14 cellular contexts compared by ENCODE assay signal in the genomic region with DNA sequence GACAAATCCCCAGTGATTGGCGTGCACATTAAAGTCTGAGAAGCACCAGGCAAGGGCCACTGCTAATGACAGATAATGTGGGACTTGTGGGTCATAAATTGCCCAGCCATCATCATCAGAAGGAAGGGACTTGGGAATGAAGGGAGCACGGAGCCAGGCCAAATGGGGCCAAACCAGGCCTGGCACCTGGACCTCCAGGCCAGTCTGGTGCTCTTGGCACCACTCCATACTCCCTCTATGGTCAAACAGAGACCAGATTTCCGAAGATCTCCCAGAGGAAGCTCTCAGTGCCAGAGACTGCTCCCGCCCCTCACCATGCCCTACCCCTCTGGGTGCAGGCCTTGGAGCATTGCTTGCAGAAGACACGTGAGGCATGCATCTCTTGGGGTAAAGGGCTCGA.
DNase-seq lines count a peak whose midpoint lies in the region; ATAC-seq and TF ChIP-seq lines count a peak whose summit lies in the region.
"Had no signal": no experiment of that assay in that cellular context is flagged by ENCODE, and none has a peak within 500 bp of the region (broad histone marks: within the 10 kb centered on the region; RNA-seq: fewer than 3 reads in every experiment).

No MANE protein-coding gene starts in this region.

- peaks cover 2% of the 10 kb centered on the region for H3K36me3 Mint-ChIP-seq in activated CD8-positive, alpha-beta memory T cell treated with anti-CD3 and anti-CD28 coated beads, Interleukin-2, amount 10 ng/mL, durations not matched to agents 7 days and 5 days
- no peaks in the 10 kb centered on the region for H3K36me3 Mint-ChIP-seq in CD8-positive, alpha-beta T cell
- H3K36me3 Mint-ChIP-seq in activated CD4-positive, alpha-beta memory T cell treated with anti-CD3 and anti-CD28 coated beads for 36 hours = no peaks in the 10 kb centered on the region
- H3K36me3 Mint-ChIP-seq in memory B cell (peaks cover 3% of the 10 kb centered on the region), neural progenitor cell (peaks cover 38% of the 10 kb centered on the region)

- no peak for ATAC-seq in activated CD8-positive, alpha-beta memory T cell treated with anti-CD3 and anti-CD28 coated beads, Interleukin-2, amount 10 ng/mL, durations not matched to agents 7 days and 5 days
- no peak for ATAC-seq in CD8-positive, alpha-beta T cell
- no peak for ATAC-seq in memory B cell (ENCODE audit: low read depth)
- ATAC-seq: left lobe of liver had no signal

- H2AFZ ChIP-seq in neural progenitor cell (replicated peaks) = no peak overlapping the region

- peaks cover 4% of the 10 kb centered on the region for H3K79me2 ChIP-seq in neural progenitor cell (ENCODE audit: low read depth)

- H3K9me3 Mint-ChIP-seq in activated CD8-positive, alpha-beta memory T cell treated with anti-CD3 and anti-CD28 coated beads, Interleukin-2, amount 10 ng/mL, durations not matched to agents 7 days and 5 days (ENCODE audit: low read depth) = no peaks in the 10 kb centered on the region
- H3K9me3 Mint-ChIP-seq in CD8-positive, alpha-beta T cell = no peaks in the 10 kb centered on the region
- H3K9me3 Mint-ChIP-seq in activated CD4-positive, alpha-beta memory T cell treated with anti-CD3 and anti-CD28 coated beads for 36 hours = no peaks in the 10 kb centered on the region
- H3K9me3 Mint-ChIP-seq in memory B cell = no peaks in the 10 kb centered on the region
- H3K9me3 Mint-ChIP-seq in neural progenitor cell = no peaks in the 10 kb centered on the region

- H3K4me1 Mint-ChIP-seq in activated CD8-positive, alpha-beta memory T cell treated with anti-CD3 and anti-CD28 coated beads, Interleukin-2, amount 10 ng/mL, durations not matched to agents 7 days and 5 days = peaks cover 95% of the 10 kb centered on the region
- H3K4me1 Mint-ChIP-seq in CD8-positive, alpha-beta T cell (ENCODE audit: low read depth) = peaks cover 99% of the 10 kb centered on the region
- H3K4me1 Mint-ChIP-seq in activated CD4-positive, alpha-beta memory T cell treated with anti-CD3 and anti-CD28 coated beads for 36 hours (ENCODE audit: low read depth) = peaks cover 95% of the 10 kb centered on the region
- H3K4me1 Mint-ChIP-seq in memory B cell = peaks cover 53% of the 10 kb centered on the region
- H3K4me1 Mint-ChIP-seq in neural progenitor cell = peaks cover 66% of the 10 kb centered on the region

- peak overlapping the region; percentile 11 for H3K4me3 ChIP-seq in CD8-positive, alpha-beta T cell (ENCODE audit: low read depth, low read length)
- H3K4me3 ChIP-seq in neural progenitor cell = no peak overlapping the region
- H3K4me3 ChIP-seq: uterus had no signal

- H3K4me1 ChIP-seq in CD8-positive, alpha-beta T cell (ENCODE audit: insufficient read depth, low read length) = peaks cover 100% of the 10 kb centered on the region
- peaks cover 38% of the 10 kb centered on the region for H3K4me1 ChIP-seq in neural progenitor cell

- peak overlapping the region; percentile 98 for H3K27ac Mint-ChIP-seq in activated CD8-positive, alpha-beta memory T cell treated with anti-CD3 and anti-CD28 coated beads, Interleukin-2, amount 10 ng/mL, durations not matched to agents 7 days and 5 days
- peak overlapping the region; percentile 92 for H3K27ac Mint-ChIP-seq in CD8-positive, alpha-beta T cell
- peak overlapping the region; percentile 95 for H3K27ac Mint-ChIP-seq in activated CD4-positive, alpha-beta memory T cell treated with anti-CD3 and anti-CD28 coated beads for 36 hours
- H3K27ac Mint-ChIP-seq in memory B cell (peak overlapping the region; percentile 28), neural progenitor cell (no peak overlapping the region)

- H4K20me1 ChIP-seq in neural progenitor cell (ENCODE audit: low read depth) = peaks cover 44% of the 10 kb centered on the region

- no peak overlapping the region for H3K4me2 ChIP-seq in neural progenitor cell

- peak overlapping the region; percentile 67 for H3K27ac ChIP-seq in CD8-positive, alpha-beta T cell (ENCODE audit: low read depth, low read length)
- H3K27ac ChIP-seq in neural progenitor cell = no peak overlapping the region
- H3K27ac ChIP-seq: uterus had no signal

- H3K27me3 Mint-ChIP-seq in activated CD8-positive, alpha-beta memory T cell treated with anti-CD3 and anti-CD28 coated beads, Interleukin-2, amount 10 ng/mL, durations not matched to agents 7 days and 5 days = no peaks in the 10 kb centered on the region
- no peaks in the 10 kb centered on the region for H3K27me3 Mint-ChIP-seq in CD8-positive, alpha-beta T cell (ENCODE audit: low read depth)
- H3K27me3 Mint-ChIP-seq in activated CD4-positive, alpha-beta memory T cell treated with anti-CD3 and anti-CD28 coated beads for 36 hours = no peaks in the 10 kb centered on the region
- no peaks in the 10 kb centered on the region for H3K27me3 Mint-ChIP-seq in memory B cell
- H3K27me3 Mint-ChIP-seq in neural progenitor cell (ENCODE audit: insufficient read depth, low read depth) = peaks cover 8% of the 10 kb centered on the region

- no peaks in the 10 kb centered on the region for H3K36me3 ChIP-seq in CD8-positive, alpha-beta T cell (ENCODE audit: insufficient read depth, low read length)
- H3K36me3 ChIP-seq in neural progenitor cell = no peaks in the 10 kb centered on the region
- H3K36me3 ChIP-seq: uterus had no signal

- no peak overlapping the region for H3K9ac ChIP-seq in neural progenitor cell

- CTCF ChIA-PET in activated CD8-positive, alpha-beta memory T cell treated with anti-CD3 and anti-CD28 coated beads, Interleukin-2, amount 10 ng/mL, durations not matched to agents 7 days and 5 days (lab: Charles Lee) = interaction anchor here (0.9 to 6.3 kb wide), 4 partner anchors 69 to 145 kb away, joined by 3 to 108 read pairs (median 24); no protein-coding TSS in a partner anchor
- CTCF ChIA-PET in CD8-positive, alpha-beta T cell (lab: Charles Lee) = interaction anchor here (1.2 kb wide), 2 partner anchors 72 to 182 kb away, joined by 3 to 4 read pairs; no protein-coding TSS in a partner anchor
- CTCF ChIA-PET in activated CD4-positive, alpha-beta memory T cell treated with anti-CD3 and anti-CD28 coated beads for 36 hours (lab: Charles Lee) = interaction anchor here (10.6 kb wide), 1 partner anchor 69 kb away, joined by 144 read pairs; no protein-coding TSS in a partner anchor

- H3K27me3 ChIP-seq in CD8-positive, alpha-beta T cell (ENCODE audit: insufficient read depth, low read length) = no peaks in the 10 kb centered on the region
- H3K27me3 ChIP-seq in neural progenitor cell = no peaks in the 10 kb centered on the region
- H3K27me3 ChIP-seq: uterus had no signal

- no peak for TF ChIP-seq CTCF in CD8-positive, alpha-beta T cell (IDR thresholded peaks at IDR 0.05)
- no peak for TF ChIP-seq CTCF in neural progenitor cell (IDR thresholded peaks at IDR 0.05)

- no peak overlapping the region for H3K4me3 Mint-ChIP-seq in activated CD8-positive, alpha-beta memory T cell treated with anti-CD3 and anti-CD28 coated beads, Interleukin-2, amount 10 ng/mL, durations not matched to agents 7 days and 5 days
- no peak overlapping the region for H3K4me3 Mint-ChIP-seq in CD8-positive, alpha-beta T cell
- no peak overlapping the region for H3K4me3 Mint-ChIP-seq in activated CD4-positive, alpha-beta memory T cell treated with anti-CD3 and anti-CD28 coated beads for 36 hours
- H3K4me3 Mint-ChIP-seq in memory B cell (no peak overlapping the region), neural progenitor cell (no peak overlapping the region)

- no peaks in the 10 kb centered on the region for H3K9me3 ChIP-seq in CD8-positive, alpha-beta T cell (ENCODE audit: low read length)
- no peaks in the 10 kb centered on the region for H3K9me3 ChIP-seq in neural progenitor cell (ENCODE audit: low read depth)
- H3K9me3 ChIP-seq: uterus had no signal

- DNase-seq in activated CD8-positive, alpha-beta memory T cell treated with anti-CD3 and anti-CD28 coated beads, Interleukin-2, amount 10 ng/mL, durations not matched to agents 7 days and 5 days = no peak
- no peak for DNase-seq in activated CD8-positive, alpha-beta memory T cell treated with anti-CD3 and anti-CD28 coated beads, Interleukin-2, amount 50 U/mL, for 48 hours
- DNase-seq in CD8-positive, alpha-beta T cell = no peak
- DNase-seq in activated CD4-positive, alpha-beta memory T cell treated with anti-CD3 and anti-CD28 coated beads for 36 hours = no peak
- DNase-seq in memory B cell (ENCODE audit: low spot score in 2 of 2) = no peak
- no peak for DNase-seq in neural progenitor cell (ENCODE audit: low spot score)
- DNase-seq in NCI-H1694 treated with DMSO at 0.1 percent for 48 hours (lab: John Stamatoyannopoulos, UW) = no peak
- no peak for DNase-seq in middle frontal gyrus (ENCODE audit: extremely low spot score, low spot score)
- DNase-seq: activated gamma-delta T cell treated with Interleukin-2 at 50 U/mL for 16 hours; Calu3; SHP77 treated with DMSO at 0.1 percent for 48 hours; stimulated activated naive CD4-positive, alpha-beta T cell treated with Interleukin-2 at 50 U/mL for 16 hours; uterus had no signal

- POLR2A ChIA-PET in CD8-positive, alpha-beta T cell (lab: Charles Lee) = no interaction called here
- POLR2A ChIA-PET in activated CD4-positive, alpha-beta memory T cell treated with anti-CD3 and anti-CD28 coated beads for 36 hours (lab: Charles Lee) = no interaction called here

- intact Hi-C loops in CD8-positive, alpha-beta T cell (cut with DNase I, micrococcal nuclease) = loop anchor here (5.0 kb wide), 1 partner anchor 346 kb away; the partner anchor contains the start of gene MSI2 (in 2 of the 2)
- intact Hi-C loops in activated CD4-positive, alpha-beta memory T cell treated with anti-CD3 and anti-CD28 coated beads for 36 hours (cut with micrococcal nuclease) = loop anchor here (5.0 kb wide), 3 partner anchors 66 to 346 kb away; partner anchors contain the start of gene MSI2

- H3F3A ChIP-seq in neural progenitor cell (ENCODE audit: low read depth) = peaks cover 9% of the 10 kb centered on the region
